ENCODE assay signal across 1 cellular context in the genomic region with DNA sequence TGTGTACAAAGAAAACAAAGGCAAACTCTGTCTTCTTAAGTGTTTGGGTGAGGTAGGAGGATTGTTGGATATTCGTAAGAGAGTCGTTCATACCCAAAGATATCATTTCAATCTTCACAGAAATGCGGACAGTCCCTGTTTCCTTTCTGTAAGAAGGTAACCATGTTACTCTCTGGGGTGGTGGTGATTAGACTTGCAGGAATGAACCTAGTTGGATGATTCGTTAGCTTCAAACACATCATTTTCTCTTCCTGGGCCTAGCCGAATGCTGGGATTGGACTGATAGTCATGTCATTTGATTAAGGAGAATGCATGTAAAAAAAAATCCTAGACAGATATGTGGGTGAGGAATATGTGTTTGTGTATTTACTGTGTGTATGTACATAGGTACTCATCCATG.
TF ChIP-seq lines count a peak whose summit lies in the region.

No MANE protein-coding gene starts in this region.

TF ChIP-seq in SK-N-SH treated with all-trans-retinoic acid at 6 μM for 48 hours, 23 proteins besides CTCF, POLR2A, EP300 and RAD21 (continued from another document):
- TF ChIP-seq, protein P1, sequence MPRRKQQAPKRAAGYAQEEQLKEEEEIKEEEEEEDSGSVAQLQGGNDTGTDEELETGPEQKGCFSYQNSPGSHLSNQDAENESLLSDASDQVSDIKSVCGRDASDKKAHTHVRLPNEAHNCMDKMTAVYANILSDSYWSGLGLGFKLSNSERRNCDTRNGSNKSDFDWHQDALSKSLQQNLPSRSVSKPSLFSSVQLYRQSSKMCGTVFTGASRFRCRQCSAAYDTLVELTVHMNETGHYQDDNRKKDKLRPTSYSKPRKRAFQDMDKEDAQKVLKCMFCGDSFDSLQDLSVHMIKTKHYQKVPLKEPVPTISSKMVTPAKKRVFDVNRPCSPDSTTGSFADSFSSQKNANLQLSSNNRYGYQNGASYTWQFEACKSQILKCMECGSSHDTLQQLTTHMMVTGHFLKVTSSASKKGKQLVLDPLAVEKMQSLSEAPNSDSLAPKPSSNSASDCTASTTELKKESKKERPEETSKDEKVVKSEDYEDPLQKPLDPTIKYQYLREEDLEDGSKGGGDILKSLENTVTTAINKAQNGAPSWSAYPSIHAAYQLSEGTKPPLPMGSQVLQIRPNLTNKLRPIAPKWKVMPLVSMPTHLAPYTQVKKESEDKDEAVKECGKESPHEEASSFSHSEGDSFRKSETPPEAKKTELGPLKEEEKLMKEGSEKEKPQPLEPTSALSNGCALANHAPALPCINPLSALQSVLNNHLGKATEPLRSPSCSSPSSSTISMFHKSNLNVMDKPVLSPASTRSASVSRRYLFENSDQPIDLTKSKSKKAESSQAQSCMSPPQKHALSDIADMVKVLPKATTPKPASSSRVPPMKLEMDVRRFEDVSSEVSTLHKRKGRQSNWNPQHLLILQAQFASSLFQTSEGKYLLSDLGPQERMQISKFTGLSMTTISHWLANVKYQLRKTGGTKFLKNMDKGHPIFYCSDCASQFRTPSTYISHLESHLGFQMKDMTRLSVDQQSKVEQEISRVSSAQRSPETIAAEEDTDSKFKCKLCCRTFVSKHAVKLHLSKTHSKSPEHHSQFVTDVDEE (CRISPR knock-in tag; IDR thresholded peaks at IDR 0.05), result no peak
- TF ChIP-seq CSDC2 (CRISPR knock-in tag; IDR thresholded peaks at IDR 0.05), result no peak
- TF ChIP-seq, protein P2, sequence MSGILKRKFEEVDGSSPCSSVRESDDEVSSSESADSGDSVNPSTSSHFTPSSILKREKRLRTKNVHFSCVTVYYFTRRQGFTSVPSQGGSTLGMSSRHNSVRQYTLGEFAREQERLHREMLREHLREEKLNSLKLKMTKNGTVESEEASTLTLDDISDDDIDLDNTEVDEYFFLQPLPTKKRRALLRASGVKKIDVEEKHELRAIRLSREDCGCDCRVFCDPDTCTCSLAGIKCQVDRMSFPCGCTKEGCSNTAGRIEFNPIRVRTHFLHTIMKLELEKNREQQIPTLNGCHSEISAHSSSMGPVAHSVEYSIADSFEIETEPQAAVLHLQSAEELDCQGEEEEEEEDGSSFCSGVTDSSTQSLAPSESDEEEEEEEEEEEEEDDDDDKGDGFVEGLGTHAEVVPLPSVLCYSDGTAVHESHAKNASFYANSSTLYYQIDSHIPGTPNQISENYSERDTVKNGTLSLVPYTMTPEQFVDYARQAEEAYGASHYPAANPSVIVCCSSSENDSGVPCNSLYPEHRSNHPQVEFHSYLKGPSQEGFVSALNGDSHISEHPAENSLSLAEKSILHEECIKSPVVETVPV (CRISPR knock-in tag; IDR thresholded peaks at IDR 0.05), result no peak
TF ChIP-seq in SK-N-SH treated with all-trans-retinoic acid at 6 μM for 48 hours: peak in this region for 0.
